8 cellular contexts compared by ENCODE assay signal in the genomic region with DNA sequence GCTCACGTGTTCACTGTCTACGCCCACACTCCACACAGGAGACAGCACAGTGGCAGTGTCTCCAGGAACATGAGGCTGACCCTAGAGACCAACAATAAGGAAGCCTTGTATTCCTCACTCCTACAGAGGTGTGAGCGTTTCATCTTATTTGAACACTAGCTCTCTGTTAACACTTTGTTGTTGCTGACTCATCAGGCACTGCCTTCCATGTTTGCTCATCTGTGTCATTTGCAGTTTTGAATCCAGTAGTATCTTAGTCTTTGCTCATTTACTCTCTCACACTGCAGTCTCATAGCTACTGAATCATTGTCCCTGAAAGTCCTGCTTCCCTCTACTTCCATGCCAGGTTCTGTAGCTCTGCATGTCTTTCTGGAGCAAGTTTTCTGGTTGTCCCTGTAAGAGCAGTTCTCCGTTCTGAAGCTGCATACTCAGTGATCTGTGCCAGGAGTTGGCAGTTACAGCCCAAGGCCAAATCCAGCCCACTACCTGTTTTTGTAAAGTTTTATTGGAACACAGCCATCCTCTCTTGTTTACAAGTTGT.
DNase-seq lines count a peak whose midpoint lies in the region; ATAC-seq, FAIRE-seq and TF ChIP-seq lines count a peak whose summit lies in the region.

No MANE protein-coding gene starts in this region.

- no peaks in the 10 kb centered on the region for H3K36me3 ChIP-seq in left lung

- no peaks in the 10 kb centered on the region for H3K9me3 ChIP-seq in left lung

- DNase-seq in EH (ENCODE audit: low read depth) (peak; percentile 70), HCEC 1CT (peak; percentile 16), RCC 7860 (ENCODE audit: low spot score) (peak; percentile 81), left lung (no peak), NOMO-1 treated with dmso at 0.1 percent for 144 hours (lab: John Stamatoyannopoulos, UW; ENCODE audit: unreplicated experiment) (no peak), mesenteric fat pad (ENCODE audit: low spot score) (no peak)

- H3K4me3 ChIP-seq in left lung, result no peak overlapping the region

- H3K27me3 ChIP-seq in left lung, result no peaks in the 10 kb centered on the region

- no peak overlapping the region for H3K27ac ChIP-seq in left lung

- FAIRE-seq in RCC 7860 (lab: Jason Lieb, UNC), result peak; percentile 78

- H3K4me1 ChIP-seq in left lung, result no peaks in the 10 kb centered on the region

- TF ChIP-seq CTCF in left lung (IDR thresholded peaks at IDR 0.05), result no peak

- ATAC-seq in left lung (peak; percentile 43), GM19455 (IDR thresholded peaks at IDR 0.05; ENCODE audit: unreplicated experiment) (no peak), GM19395 (IDR thresholded peaks at IDR 0.05; ENCODE audit: unreplicated experiment) (no peak)

- intact Hi-C loops in left lung (cut with DNase I), result no loop called here

Comparison
In these comparisons a context has a peak if more than half of its experiments do, and no peak if none do; other contexts are left out.
1. DNase-seq: peak in EH (single experiment), HCEC 1CT (single experiment) and RCC 7860 (single experiment); none in left lung (0 of 2), NOMO-1 treated with dmso at 0.1 percent for 144 hours (single experiment) and mesenteric fat pad (single experiment).